In the genomic region with DNA sequence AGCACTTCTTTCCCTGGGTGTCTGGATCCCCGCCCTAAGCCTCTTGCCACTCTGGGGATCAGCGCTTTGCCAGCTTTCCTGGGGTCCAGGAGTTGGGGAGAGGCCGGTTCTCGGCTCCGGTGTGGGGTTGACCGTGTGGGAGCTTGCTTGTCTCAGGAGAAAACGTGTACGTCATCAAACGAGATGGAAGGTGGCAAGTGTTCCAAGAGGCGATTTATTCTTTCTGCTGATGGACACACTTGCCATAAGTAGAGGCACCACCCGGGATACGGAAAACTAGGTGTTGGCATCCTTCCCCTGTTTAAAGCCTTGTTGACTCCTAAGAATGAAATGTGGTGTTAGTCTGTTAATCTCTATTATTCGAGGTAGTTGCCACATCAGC, we compare ENCODE assay signal across 1 cellular context.
TF ChIP-seq lines count a peak whose summit lies in the region.

No MANE protein-coding gene starts in this region.

TF ChIP-seq in endothelial cell of umbilical vein, 7 proteins besides CTCF, POLR2A, EP300 and RAD21:
- TF ChIP-seq MYC (IDR thresholded peaks at IDR 0.05; ENCODE audit: low read depth, low read length) (no peak), EZH2 (IDR thresholded peaks at IDR 0.05; ENCODE audit: borderline replicate concordance, low read depth, low read length, severe bottlenecking) (no peak), POLR2AphosphoS5 (IDR thresholded peaks at IDR 0.05; ENCODE audit: insufficient read depth, low read depth, low read length) (no peak), GATA2 (IDR thresholded peaks at IDR 0.05; ENCODE audit: insufficient read depth, insufficient read length, low read depth, low read length) (no peak), JUN (IDR thresholded peaks at IDR 0.05; ENCODE audit: borderline replicate concordance, insufficient read depth, insufficient read length, low read depth) (no peak), FOS (IDR thresholded peaks at IDR 0.05; ENCODE audit: borderline replicate concordance, insufficient read depth, low read length) (no peak)
- TF ChIP-seq, protein P1, sequence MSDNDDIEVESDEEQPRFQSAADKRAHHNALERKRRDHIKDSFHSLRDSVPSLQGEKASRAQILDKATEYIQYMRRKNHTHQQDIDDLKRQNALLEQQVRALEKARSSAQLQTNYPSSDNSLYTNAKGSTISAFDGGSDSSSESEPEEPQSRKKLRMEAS (IDR thresholded peaks at IDR 0.05; ENCODE audit: insufficient read depth, insufficient read length), result no peak
TF ChIP-seq in endothelial cell of umbilical vein: peak in this region for 0.
